Comparison of ENCODE assay signal across 1 cellular context in the genomic region with DNA sequence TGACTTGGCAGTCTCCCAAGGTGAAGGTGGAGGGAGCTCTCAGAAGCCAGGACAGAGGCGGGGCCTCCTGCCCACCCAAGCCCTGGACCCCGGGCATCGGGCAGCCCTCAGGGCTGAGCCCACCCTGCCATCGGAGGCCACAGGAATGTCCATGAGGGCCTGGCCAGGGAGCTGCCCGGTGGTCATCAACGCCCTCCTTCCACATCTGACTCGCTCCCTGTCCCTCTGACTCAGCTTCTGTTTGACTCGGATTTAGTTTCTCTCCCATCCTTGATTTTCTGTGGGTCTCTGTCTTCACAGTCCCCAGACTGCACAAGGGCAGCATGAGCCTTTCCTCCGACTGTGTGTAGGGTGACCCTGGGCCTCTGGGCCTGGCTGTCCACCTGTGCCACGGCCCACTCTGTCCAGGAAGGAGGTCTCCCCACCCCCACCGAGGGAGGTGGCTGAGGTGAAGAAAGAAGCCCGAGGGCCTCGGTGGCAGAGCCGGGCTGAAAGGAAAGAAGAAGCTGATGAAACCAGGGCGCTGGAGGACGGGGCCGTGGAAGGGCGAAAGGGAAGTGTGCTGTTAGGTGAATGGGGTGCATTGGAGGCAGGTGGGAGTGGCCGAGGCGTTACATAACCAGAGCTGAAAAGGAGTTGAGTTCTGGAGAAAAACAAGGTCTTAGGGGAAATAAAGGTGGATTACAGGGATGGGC.
TF ChIP-seq lines count a peak whose summit lies in the region.

No MANE protein-coding gene starts in this region.

TF ChIP-seq in GM23338, 12 proteins besides CTCF, POLR2A, EP300 and RAD21 (continued from another document):
- TF ChIP-seq, protein P1, sequence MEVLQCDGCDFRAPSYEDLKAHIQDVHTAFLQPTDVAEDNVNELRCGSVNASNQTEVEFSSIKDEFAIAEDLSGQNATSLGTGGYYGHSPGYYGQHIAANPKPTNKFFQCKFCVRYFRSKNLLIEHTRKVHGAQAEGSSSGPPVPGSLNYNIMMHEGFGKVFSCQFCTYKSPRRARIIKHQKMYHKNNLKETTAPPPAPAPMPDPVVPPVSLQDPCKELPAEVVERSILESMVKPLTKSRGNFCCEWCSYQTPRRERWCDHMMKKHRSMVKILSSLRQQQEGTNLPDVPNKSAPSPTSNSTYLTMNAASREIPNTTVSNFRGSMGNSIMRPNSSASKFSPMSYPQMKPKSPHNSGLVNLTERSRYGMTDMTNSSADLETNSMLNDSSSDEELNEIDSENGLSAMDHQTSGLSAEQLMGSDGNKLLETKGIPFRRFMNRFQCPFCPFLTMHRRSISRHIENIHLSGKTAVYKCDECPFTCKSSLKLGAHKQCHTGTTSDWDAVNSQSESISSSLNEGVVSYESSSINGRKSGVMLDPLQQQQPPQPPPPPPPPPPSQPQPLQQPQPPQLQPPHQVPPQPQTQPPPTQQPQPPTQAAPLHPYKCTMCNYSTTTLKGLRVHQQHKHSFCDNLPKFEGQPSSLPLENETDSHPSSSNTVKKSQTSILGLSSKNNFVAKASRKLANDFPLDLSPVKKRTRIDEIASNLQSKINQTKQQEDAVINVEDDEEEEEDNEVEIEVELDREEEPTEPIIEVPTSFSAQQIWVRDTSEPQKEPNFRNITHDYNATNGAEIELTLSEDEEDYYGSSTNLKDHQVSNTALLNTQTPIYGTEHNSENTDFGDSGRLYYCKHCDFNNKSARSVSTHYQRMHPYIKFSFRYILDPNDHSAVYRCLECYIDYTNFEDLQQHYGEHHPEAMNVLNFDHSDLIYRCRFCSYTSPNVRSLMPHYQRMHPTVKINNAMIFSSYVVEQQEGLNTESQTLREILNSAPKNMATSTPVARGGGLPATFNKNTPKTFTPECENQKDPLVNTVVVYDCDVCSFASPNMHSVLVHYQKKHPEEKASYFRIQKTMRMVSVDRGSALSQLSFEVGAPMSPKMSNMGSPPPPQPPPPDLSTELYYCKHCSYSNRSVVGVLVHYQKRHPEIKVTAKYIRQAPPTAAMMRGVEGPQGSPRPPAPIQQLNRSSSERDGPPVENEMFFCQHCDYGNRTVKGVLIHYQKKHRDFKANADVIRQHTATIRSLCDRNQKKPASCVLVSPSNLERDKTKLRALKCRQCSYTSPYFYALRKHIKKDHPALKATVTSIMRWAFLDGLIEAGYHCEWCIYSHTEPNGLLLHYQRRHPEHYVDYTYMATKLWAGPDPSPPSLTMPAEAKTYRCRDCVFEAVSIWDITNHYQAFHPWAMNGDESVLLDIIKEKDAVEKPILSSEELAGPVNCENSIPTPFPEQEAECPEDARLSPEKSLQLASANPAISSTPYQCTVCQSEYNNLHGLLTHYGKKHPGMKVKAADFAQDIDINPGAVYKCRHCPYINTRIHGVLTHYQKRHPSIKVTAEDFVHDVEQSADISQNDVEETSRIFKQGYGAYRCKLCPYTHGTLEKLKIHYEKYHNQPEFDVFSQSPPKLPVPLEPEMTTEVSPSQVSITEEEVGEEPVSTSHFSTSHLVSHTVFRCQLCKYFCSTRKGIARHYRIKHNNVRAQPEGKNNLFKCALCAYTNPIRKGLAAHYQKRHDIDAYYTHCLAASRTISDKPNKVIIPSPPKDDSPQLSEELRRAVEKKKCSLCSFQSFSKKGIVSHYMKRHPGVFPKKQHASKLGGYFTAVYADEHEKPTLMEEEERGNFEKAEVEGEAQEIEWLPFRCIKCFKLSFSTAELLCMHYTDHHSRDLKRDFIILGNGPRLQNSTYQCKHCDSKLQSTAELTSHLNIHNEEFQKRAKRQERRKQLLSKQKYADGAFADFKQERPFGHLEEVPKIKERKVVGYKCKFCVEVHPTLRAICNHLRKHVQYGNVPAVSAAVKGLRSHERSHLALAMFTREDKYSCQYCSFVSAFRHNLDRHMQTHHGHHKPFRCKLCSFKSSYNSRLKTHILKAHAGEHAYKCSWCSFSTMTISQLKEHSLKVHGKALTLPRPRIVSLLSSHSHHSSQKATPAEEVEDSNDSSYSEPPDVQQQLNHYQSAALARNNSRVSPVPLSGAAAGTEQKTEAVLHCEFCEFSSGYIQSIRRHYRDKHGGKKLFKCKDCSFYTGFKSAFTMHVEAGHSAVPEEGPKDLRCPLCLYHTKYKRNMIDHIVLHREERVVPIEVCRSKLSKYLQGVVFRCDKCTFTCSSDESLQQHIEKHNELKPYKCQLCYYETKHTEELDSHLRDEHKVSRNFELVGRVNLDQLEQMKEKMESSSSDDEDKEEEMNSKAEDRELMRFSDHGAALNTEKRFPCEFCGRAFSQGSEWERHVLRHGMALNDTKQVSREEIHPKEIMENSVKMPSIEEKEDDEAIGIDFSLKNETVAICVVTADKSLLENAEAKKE (CRISPR knock-in tag; IDR thresholded peaks at IDR 0.05), result no peak
- no peak for TF ChIP-seq EZH2phosphoT487 (IDR thresholded peaks at IDR 0.05; ENCODE audit: unreplicated experiment)
- TF ChIP-seq, protein P2, sequence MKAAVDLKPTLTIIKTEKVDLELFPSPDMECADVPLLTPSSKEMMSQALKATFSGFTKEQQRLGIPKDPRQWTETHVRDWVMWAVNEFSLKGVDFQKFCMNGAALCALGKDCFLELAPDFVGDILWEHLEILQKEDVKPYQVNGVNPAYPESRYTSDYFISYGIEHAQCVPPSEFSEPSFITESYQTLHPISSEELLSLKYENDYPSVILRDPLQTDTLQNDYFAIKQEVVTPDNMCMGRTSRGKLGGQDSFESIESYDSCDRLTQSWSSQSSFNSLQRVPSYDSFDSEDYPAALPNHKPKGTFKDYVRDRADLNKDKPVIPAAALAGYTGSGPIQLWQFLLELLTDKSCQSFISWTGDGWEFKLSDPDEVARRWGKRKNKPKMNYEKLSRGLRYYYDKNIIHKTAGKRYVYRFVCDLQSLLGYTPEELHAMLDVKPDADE (IDR thresholded peaks at IDR 0.05), result no peak
- TF ChIP-seq POLR2AphosphoS5 (IDR thresholded peaks at IDR 0.05; ENCODE audit: low read depth), result no peak
- TF ChIP-seq STAT1 (IDR thresholded peaks at IDR 0.05; ENCODE audit: unreplicated experiment), result no peak
- TF ChIP-seq, protein P3, sequence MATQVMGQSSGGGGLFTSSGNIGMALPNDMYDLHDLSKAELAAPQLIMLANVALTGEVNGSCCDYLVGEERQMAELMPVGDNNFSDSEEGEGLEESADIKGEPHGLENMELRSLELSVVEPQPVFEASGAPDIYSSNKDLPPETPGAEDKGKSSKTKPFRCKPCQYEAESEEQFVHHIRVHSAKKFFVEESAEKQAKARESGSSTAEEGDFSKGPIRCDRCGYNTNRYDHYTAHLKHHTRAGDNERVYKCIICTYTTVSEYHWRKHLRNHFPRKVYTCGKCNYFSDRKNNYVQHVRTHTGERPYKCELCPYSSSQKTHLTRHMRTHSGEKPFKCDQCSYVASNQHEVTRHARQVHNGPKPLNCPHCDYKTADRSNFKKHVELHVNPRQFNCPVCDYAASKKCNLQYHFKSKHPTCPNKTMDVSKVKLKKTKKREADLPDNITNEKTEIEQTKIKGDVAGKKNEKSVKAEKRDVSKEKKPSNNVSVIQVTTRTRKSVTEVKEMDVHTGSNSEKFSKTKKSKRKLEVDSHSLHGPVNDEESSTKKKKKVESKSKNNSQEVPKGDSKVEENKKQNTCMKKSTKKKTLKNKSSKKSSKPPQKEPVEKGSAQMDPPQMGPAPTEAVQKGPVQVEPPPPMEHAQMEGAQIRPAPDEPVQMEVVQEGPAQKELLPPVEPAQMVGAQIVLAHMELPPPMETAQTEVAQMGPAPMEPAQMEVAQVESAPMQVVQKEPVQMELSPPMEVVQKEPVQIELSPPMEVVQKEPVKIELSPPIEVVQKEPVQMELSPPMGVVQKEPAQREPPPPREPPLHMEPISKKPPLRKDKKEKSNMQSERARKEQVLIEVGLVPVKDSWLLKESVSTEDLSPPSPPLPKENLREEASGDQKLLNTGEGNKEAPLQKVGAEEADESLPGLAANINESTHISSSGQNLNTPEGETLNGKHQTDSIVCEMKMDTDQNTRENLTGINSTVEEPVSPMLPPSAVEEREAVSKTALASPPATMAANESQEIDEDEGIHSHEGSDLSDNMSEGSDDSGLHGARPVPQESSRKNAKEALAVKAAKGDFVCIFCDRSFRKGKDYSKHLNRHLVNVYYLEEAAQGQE (IDR thresholded peaks at IDR 0.05; ENCODE audit: unreplicated experiment), result no peak
- TF ChIP-seq ZNF331 (CRISPR knock-in tag; IDR thresholded peaks at IDR 0.05; ENCODE audit: low read depth), result no peak
- no peak for TF ChIP-seq NANOG (IDR thresholded peaks at IDR 0.05; ENCODE audit: borderline replicate concordance)
- TF ChIP-seq ZNF114 (CRISPR knock-in tag; IDR thresholded peaks at IDR 0.05), result no peak
- no peak for TF ChIP-seq CREB1 (CRISPR knock-in tag; IDR thresholded peaks at IDR 0.05; ENCODE audit: low read depth)
